Comparison of ENCODE assay signal across 40 cellular contexts in the genomic region with DNA sequence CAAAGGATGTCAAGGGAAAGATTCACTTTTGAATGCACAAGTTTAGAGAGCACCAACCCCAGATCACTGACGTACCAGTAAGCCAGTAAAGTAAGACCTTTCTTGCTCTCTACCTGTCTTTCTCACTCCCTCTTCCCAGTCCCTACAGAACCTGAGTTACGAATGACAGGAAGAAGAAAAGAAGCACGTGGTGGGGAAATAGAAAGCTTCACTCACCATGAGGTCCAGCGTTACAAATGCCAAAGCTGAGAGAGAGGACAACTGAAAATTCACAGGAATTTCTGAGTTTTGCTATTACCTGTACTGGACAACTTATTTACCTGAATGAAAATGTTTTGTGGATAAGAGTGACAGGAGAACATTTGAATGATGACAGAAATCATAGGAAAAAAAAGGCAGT.
"Had no signal": no experiment of that assay in that cellular context is flagged by ENCODE, and none has a peak within 500 bp of the region (broad histone marks: within the 10 kb centered on the region; RNA-seq: fewer than 3 reads in every experiment).

No MANE protein-coding gene starts in this region.

- H3K36me3 Mint-ChIP-seq: activated naive CD4-positive, alpha-beta T cell treated with anti-CD3 and anti-CD28 coated beads, Interleukin-2, amount 10 ng/mL, durations not matched to agents 7 days and 5 days; activated naive CD4-positive, alpha-beta T cell treated with anti-CD3 and anti-CD28 coated beads, Interleukin-2, amount 50 U/mL, for 24 hours; activated naive CD4-positive, alpha-beta T cell treated with anti-CD3 and anti-CD28 coated beads, Interleukin-2, amount 50 U/mL, for 72 hours; activated naive CD8-positive, alpha-beta T cell; activated naive CD8-positive, alpha-beta T cell treated with anti-CD3 and anti-CD28 coated beads for 36 hours; activated naive CD8-positive, alpha-beta T cell treated with anti-CD3 and anti-CD28 coated beads, Interleukin-2, amount 10 ng/mL, durations not matched to agents 7 days and 5 days; brain had no signal

- FAIRE-seq: astrocyte, bronchial epithelial cell had no signal

- H3K4me1 ChIP-seq: ascending aorta, body of pancreas, breast epithelium had no signal

- H3K4me1 Mint-ChIP-seq: activated naive CD4-positive, alpha-beta T cell treated with anti-CD3 and anti-CD28 coated beads, Interleukin-2, amount 10 ng/mL, durations not matched to agents 7 days and 5 days; activated naive CD4-positive, alpha-beta T cell treated with anti-CD3 and anti-CD28 coated beads, Interleukin-2, amount 50 U/mL, for 24 hours; activated naive CD8-positive, alpha-beta T cell treated with anti-CD3 and anti-CD28 coated beads for 36 hours; activated naive CD8-positive, alpha-beta T cell treated with anti-CD3 and anti-CD28 coated beads, Interleukin-2, amount 10 ng/mL, durations not matched to agents 7 days and 5 days; activated naive CD8-positive, alpha-beta T cell treated with anti-CD3 and anti-CD28 coated beads, Interleukin-2, amount 50 U/mL, for 24 hours; activated T-helper 17 cell treated with anti-CD3 and anti-CD28 coated beads, Interleukin-2, amount 50 U/mL, for 72 hours; central memory CD8-positive, alpha-beta T cell had no signal

- H3K4me3 Mint-ChIP-seq: activated naive CD4-positive, alpha-beta T cell treated with anti-CD3 and anti-CD28 coated beads for 36 hours; activated naive CD4-positive, alpha-beta T cell treated with anti-CD3 and anti-CD28 coated beads, Interleukin-2, amount 10 ng/mL, durations not matched to agents 7 days and 5 days; activated naive CD4-positive, alpha-beta T cell treated with anti-CD3 and anti-CD28 coated beads, Interleukin-2, amount 50 U/mL, for 24 hours; activated naive CD8-positive, alpha-beta T cell; activated naive CD8-positive, alpha-beta T cell treated with anti-CD3 and anti-CD28 coated beads for 36 hours; activated naive CD8-positive, alpha-beta T cell treated with anti-CD3 and anti-CD28 coated beads, Interleukin-2, amount 10 ng/mL, durations not matched to agents 7 days and 5 days; activated naive CD8-positive, alpha-beta T cell treated with anti-CD3 and anti-CD28 coated beads, Interleukin-2, amount 50 U/mL, for 24 hours; activated T-cell treated with anti-CD3 and anti-CD28 coated beads, Interleukin-2, amount 50 U/mL, for 24 hours; activated T-cell treated with anti-CD3 and anti-CD28 coated beads, Interleukin-2, amount 50 U/mL, for 4 hours; activated T-cell treated with anti-CD3 and anti-CD28 coated beads, Interleukin-2, amount 50 U/mL, for 72 hours; activated T-helper 1 cell treated with anti-CD3 and anti-CD28 coated beads, Interleukin-12 subunit alpha, Interleukin-12 subunit beta, Interleukin-2, Interleukin-4 antibody, amounts not matched to agents 30 ng/mL and 10 ng/mL and 1 ng/mL, durations not matched to agents 14 hours and 24 hours and 36 hours; activated T-helper 17 cell treated with anti-CD3 and anti-CD28 coated beads, Interleukin-2, amount 50 U/mL, for 72 hours; brain; central memory CD8-positive, alpha-beta T cell had no signal

- H3K4me3 ChIP-seq: adrenal gland, ascending aorta, body of pancreas, breast epithelium, cardiac muscle cell had no signal

- H3K27me3 Mint-ChIP-seq: activated naive CD4-positive, alpha-beta T cell treated with anti-CD3 and anti-CD28 coated beads, Interleukin-2, amount 10 ng/mL, durations not matched to agents 7 days and 5 days; activated naive CD8-positive, alpha-beta T cell; activated naive CD8-positive, alpha-beta T cell treated with anti-CD3 and anti-CD28 coated beads for 36 hours; activated naive CD8-positive, alpha-beta T cell treated with anti-CD3 and anti-CD28 coated beads, Interleukin-2, amount 50 U/mL, for 24 hours; activated T-cell treated with anti-CD3 and anti-CD28 coated beads, Interleukin-2, amount 50 U/mL, for 24 hours; central memory CD8-positive, alpha-beta T cell had no signal

- H3K27ac ChIP-seq: adrenal gland, ascending aorta, body of pancreas, brain microvascular endothelial cell, breast epithelium, cardiac muscle cell had no signal

- H3K9me3 Mint-ChIP-seq: activated naive CD4-positive, alpha-beta T cell treated with anti-CD3 and anti-CD28 coated beads for 36 hours; activated naive CD4-positive, alpha-beta T cell treated with anti-CD3 and anti-CD28 coated beads, Interleukin-2, amount 10 ng/mL, durations not matched to agents 7 days and 5 days; activated naive CD4-positive, alpha-beta T cell treated with anti-CD3 and anti-CD28 coated beads, Interleukin-2, amount 50 U/mL, for 24 hours; activated naive CD8-positive, alpha-beta T cell treated with anti-CD3 and anti-CD28 coated beads for 36 hours; activated naive CD8-positive, alpha-beta T cell treated with anti-CD3 and anti-CD28 coated beads, Interleukin-2, amount 10 ng/mL, durations not matched to agents 7 days and 5 days; activated naive CD8-positive, alpha-beta T cell treated with anti-CD3 and anti-CD28 coated beads, Interleukin-2, amount 50 U/mL, for 24 hours; activated T-cell treated with anti-CD3 and anti-CD28 coated beads, Interleukin-2, amount 50 U/mL, for 24 hours; activated T-cell treated with anti-CD3 and anti-CD28 coated beads, Interleukin-2, amount 50 U/mL, for 4 hours; activated T-helper 1 cell treated with anti-CD3 and anti-CD28 coated beads, Interleukin-12 subunit alpha, Interleukin-12 subunit beta, Interleukin-2, Interleukin-4 antibody, amounts not matched to agents 30 ng/mL and 10 ng/mL and 1 ng/mL, durations not matched to agents 14 hours and 24 hours and 36 hours; activated T-helper 17 cell treated with anti-CD3 and anti-CD28 coated beads, Interleukin-2, amount 50 U/mL, for 72 hours; activated T-helper 2 cell treated with anti-CD3 and anti-CD28 coated beads, Interferon-gamma antibody, Interleukin-2, Interleukin-4, amounts not matched to agents 10 μg/mL and 5 μg/mL and 100 μg/mL, durations not matched to agents 14 hours and 24 hours and 36 hours; central memory CD8-positive, alpha-beta T cell had no signal

- ATAC-seq: activated naive CD4-positive, alpha-beta T cell treated with anti-CD3 and anti-CD28 coated beads, Interleukin-2, amount 50 U/mL, for 72 hours; activated naive CD8-positive, alpha-beta T cell treated with anti-CD3 and anti-CD28 coated beads, Interleukin-2, amount 50 U/mL, for 24 hours; activated T-cell treated with anti-CD3 and anti-CD28 coated beads, Interleukin-2, amount 50 U/mL, for 4 hours; activated T-cell treated with anti-CD3 and anti-CD28 coated beads, Interleukin-2, amount 50 U/mL, for 72 hours; activated T-helper 17 cell treated with anti-CD3 and anti-CD28 coated beads, Interleukin-2, amount 50 U/mL, for 72 hours; body of pancreas had no signal

- H3K36me3 ChIP-seq: adrenal gland, ascending aorta, brain microvascular endothelial cell, breast epithelium, cardiac muscle cell had no signal

- H3K27ac Mint-ChIP-seq: activated naive CD4-positive, alpha-beta T cell treated with anti-CD3 and anti-CD28 coated beads for 36 hours; activated naive CD4-positive, alpha-beta T cell treated with anti-CD3 and anti-CD28 coated beads, Interleukin-2, amount 10 ng/mL, durations not matched to agents 7 days and 5 days; activated naive CD4-positive, alpha-beta T cell treated with anti-CD3 and anti-CD28 coated beads, Interleukin-2, amount 50 U/mL, for 24 hours; activated naive CD4-positive, alpha-beta T cell treated with anti-CD3 and anti-CD28 coated beads, Interleukin-2, amount 50 U/mL, for 72 hours; activated naive CD8-positive, alpha-beta T cell; activated naive CD8-positive, alpha-beta T cell treated with anti-CD3 and anti-CD28 coated beads for 36 hours; activated naive CD8-positive, alpha-beta T cell treated with anti-CD3 and anti-CD28 coated beads, Interleukin-2, amount 10 ng/mL, durations not matched to agents 7 days and 5 days; activated naive CD8-positive, alpha-beta T cell treated with anti-CD3 and anti-CD28 coated beads, Interleukin-2, amount 50 U/mL, for 24 hours; activated T-cell treated with anti-CD3 and anti-CD28 coated beads, Interleukin-2, amount 50 U/mL, for 24 hours; activated T-cell treated with anti-CD3 and anti-CD28 coated beads, Interleukin-2, amount 50 U/mL, for 72 hours; activated T-helper 1 cell treated with anti-CD3 and anti-CD28 coated beads, Interleukin-12 subunit alpha, Interleukin-12 subunit beta, Interleukin-2, Interleukin-4 antibody, amounts not matched to agents 30 ng/mL and 10 ng/mL and 1 ng/mL, durations not matched to agents 14 hours and 24 hours and 36 hours; activated T-helper 17 cell treated with anti-CD3 and anti-CD28 coated beads, Interleukin-2, amount 50 U/mL, for 72 hours; activated T-helper 2 cell treated with anti-CD3 and anti-CD28 coated beads, Interferon-gamma antibody, Interleukin-2, Interleukin-4, amounts not matched to agents 10 μg/mL and 5 μg/mL and 100 μg/mL, durations not matched to agents 14 hours and 24 hours and 36 hours; brain had no signal

- DNase-seq: activated effector memory CD4-positive, alpha-beta T cell treated with anti-CD3 and anti-CD28 coated beads, Interleukin-2, amount 50 U/mL, for 16 hours; activated effector memory CD4-positive, alpha-beta T cell treated with Interleukin-2 at 50 U/mL for 16 hours; activated gamma-delta T cell; activated gamma-delta T cell treated with Interleukin-2 at 50 U/mL for 16 hours; activated naive CD4-positive, alpha-beta T cell; activated naive CD4-positive, alpha-beta T cell treated with anti-CD3 and anti-CD28 coated beads for 36 hours; activated naive CD4-positive, alpha-beta T cell treated with anti-CD3 and anti-CD28 coated beads, Interleukin-2, amount 10 ng/mL, durations not matched to agents 7 days and 5 days; activated naive CD4-positive, alpha-beta T cell treated with anti-CD3 and anti-CD28 coated beads, Interleukin-2, amount 50 U/mL, for 16 hours; activated naive CD4-positive, alpha-beta T cell treated with Interleukin-2 at 50 U/mL for 16 hours; activated naive CD8-positive, alpha-beta T cell treated with anti-CD3 and anti-CD28 coated beads for 36 hours; activated naive CD8-positive, alpha-beta T cell treated with anti-CD3 and anti-CD28 coated beads, Interleukin-2, amount 10 ng/mL, durations not matched to agents 7 days and 5 days; activated naive CD8-positive, alpha-beta T cell treated with anti-CD3 and anti-CD28 coated beads, Interleukin-2, amount 50 U/mL, for 24 hours; activated T-cell treated with anti-CD3 and anti-CD28 coated beads, Interleukin-2, amount 50 U/mL, for 1 hour; activated T-cell treated with anti-CD3 and anti-CD28 coated beads, Interleukin-2, amount 50 U/mL, for 24 hours; activated T-cell treated with anti-CD3 and anti-CD28 coated beads, Interleukin-2, amount 50 U/mL, for 4 hours; activated T-cell treated with anti-CD3 and anti-CD28 coated beads, Interleukin-2, amount 50 U/mL, for 48 hours; activated T-cell treated with anti-CD3 and anti-CD28 coated beads, Interleukin-2, amount 50 U/mL, for 72 hours; adrenal gland; amniotic stem cell; amygdala; anterior cingulate cortex; aorta; body of pancreas; brain microvascular endothelial cell; caudate nucleus; central memory CD4-positive, alpha-beta T cell; cerebellar nuclear complex had no signal

- H3K9me3 ChIP-seq: adrenal gland, ascending aorta, body of pancreas, breast epithelium had no signal

- H3K27me3 ChIP-seq: adrenal gland, ascending aorta, body of pancreas, brain microvascular endothelial cell, breast epithelium, cardiac muscle cell had no signal
